1 cellular context compared by ENCODE assay signal in genomic region chr19:24033308-24033961, GRCh38.
TF ChIP-seq lines count a peak whose summit lies in the region.

No MANE protein-coding gene starts in this region.

TF ChIP-seq in HepG2, 621 proteins besides CTCF, POLR2A, EP300 and RAD21 (continued from another document and continues in another):
- TF ChIP-seq NCOA5 (CRISPR knock-in tag; IDR thresholded peaks at IDR 0.05) = no peak
- no peak for TF ChIP-seq ZNF205 (CRISPR knock-in tag; IDR thresholded peaks at IDR 0.05)
- TF ChIP-seq ZNF20 (CRISPR knock-in tag; IDR thresholded peaks at IDR 0.05) = no peak
- peak; percentile 62; the same call in 1 of the 2 replicates for TF ChIP-seq ZGPAT (CRISPR knock-in tag; IDR thresholded peaks at IDR 0.05)
- no peak for TF ChIP-seq SIN3B (IDR thresholded peaks at IDR 0.05; ENCODE audit: low read length)
- TF ChIP-seq, protein P1, sequence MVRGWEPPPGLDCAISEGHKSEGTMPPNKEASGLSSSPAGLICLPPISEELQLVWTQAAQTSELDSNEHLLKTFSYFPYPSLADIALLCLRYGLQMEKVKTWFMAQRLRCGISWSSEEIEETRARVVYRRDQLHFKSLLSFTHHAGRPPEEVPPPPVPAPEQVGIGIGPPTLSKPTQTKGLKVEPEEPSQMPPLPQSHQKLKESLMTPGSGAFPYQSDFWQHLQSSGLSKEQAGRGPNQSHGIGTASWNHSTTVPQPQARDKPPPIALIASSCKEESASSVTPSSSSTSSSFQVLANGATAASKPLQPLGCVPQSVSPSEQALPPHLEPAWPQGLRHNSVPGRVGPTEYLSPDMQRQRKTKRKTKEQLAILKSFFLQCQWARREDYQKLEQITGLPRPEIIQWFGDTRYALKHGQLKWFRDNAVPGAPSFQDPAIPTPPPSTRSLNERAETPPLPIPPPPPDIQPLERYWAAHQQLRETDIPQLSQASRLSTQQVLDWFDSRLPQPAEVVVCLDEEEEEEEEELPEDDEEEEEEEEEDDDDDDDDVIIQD (CRISPR knock-in tag; IDR thresholded peaks at IDR 0.05; ENCODE audit: low read depth) = no peak
- TF ChIP-seq, protein P2, sequence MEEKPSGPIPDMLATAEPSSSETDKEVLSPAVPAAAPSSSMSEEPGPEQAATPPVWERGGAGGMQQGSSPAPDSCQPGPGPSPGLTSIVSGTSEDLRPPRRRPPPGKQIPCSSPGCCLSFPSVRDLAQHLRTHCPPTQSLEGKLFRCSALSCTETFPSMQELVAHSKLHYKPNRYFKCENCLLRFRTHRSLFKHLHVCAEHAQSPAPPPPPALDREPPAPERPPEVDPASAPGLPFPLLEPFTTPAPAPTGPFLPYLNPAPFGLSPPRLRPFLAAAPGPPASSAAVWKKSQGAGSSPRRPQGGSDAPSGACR (CRISPR knock-in tag; IDR thresholded peaks at IDR 0.05) = no peak
- TF ChIP-seq ZNF883 (CRISPR knock-in tag; IDR thresholded peaks at IDR 0.05; ENCODE audit: not compliant biosample characterization) = peak; percentile 37
- TF ChIP-seq FOXP1 (IDR thresholded peaks at IDR 0.05) = no peak
- no peak for TF ChIP-seq FOXP1 (CRISPR knock-in tag; IDR thresholded peaks at IDR 0.05)
- TF ChIP-seq PAWR (CRISPR knock-in tag; IDR thresholded peaks at IDR 0.05; ENCODE audit: borderline replicate concordance) = no peak
- TF ChIP-seq, protein P3, sequence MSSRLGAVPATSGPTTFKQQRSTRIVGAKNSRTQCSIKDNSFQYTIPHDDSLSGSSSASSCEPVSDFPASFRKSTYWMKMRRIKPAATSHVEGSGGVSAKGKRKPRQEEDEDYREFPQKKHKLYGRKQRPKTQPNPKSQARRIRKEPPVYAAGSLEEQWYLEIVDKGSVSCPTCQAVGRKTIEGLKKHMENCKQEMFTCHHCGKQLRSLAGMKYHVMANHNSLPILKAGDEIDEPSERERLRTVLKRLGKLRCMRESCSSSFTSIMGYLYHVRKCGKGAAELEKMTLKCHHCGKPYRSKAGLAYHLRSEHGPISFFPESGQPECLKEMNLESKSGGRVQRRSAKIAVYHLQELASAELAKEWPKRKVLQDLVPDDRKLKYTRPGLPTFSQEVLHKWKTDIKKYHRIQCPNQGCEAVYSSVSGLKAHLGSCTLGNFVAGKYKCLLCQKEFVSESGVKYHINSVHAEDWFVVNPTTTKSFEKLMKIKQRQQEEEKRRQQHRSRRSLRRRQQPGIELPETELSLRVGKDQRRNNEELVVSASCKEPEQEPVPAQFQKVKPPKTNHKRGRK (CRISPR knock-in tag; IDR thresholded peaks at IDR 0.05) = no peak
- 0 out of 2 replicates have a peak, but pooled peaks have one; percentile 46 for TF ChIP-seq HNRNPL (IDR thresholded peaks at IDR 0.05; ENCODE audit: low read depth, low read length)
- TF ChIP-seq ZNF761 (CRISPR knock-in tag; conservative IDR thresholded peaks at IDR 0.05) = no peak
- no peak for TF ChIP-seq ZNF18 (CRISPR knock-in tag; IDR thresholded peaks at IDR 0.05; ENCODE audit: insufficient replicate concordance)
- TF ChIP-seq RNF219 (CRISPR knock-in tag; IDR thresholded peaks at IDR 0.05) = no peak
- no peak for TF ChIP-seq NONO (IDR thresholded peaks at IDR 0.05)
- 0 out of 2 replicates have a peak, but pooled peaks have one; percentile 27 for TF ChIP-seq NONO (CRISPR knock-in tag; conservative IDR thresholded peaks at IDR 0.05)
- TF ChIP-seq, protein P4, sequence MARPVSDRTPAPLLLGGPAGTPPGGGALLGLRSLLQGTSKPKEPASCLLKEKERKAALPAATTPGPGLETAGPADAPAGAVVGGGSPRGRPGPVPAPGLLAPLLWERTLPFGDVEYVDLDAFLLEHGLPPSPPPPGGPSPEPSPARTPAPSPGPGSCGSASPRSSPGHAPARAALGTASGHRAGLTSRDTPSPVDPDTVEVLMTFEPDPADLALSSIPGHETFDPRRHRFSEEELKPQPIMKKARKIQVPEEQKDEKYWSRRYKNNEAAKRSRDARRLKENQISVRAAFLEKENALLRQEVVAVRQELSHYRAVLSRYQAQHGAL (CRISPR knock-in tag; IDR thresholded peaks at IDR 0.05; ENCODE audit: not compliant biosample characterization) = no peak
- TF ChIP-seq HOXD1 (CRISPR knock-in tag; IDR thresholded peaks at IDR 0.05) = no peak
- TF ChIP-seq NPAS2 (CRISPR knock-in tag; IDR thresholded peaks at IDR 0.05; ENCODE audit: borderline replicate concordance) = no peak
- 0 out of 2 replicates have a peak, but pooled peaks have one; percentile 41 for TF ChIP-seq ZNF274 (CRISPR knock-in tag; IDR thresholded peaks at IDR 0.05)
- peak; percentile 62 for TF ChIP-seq ZFP91 (CRISPR knock-in tag; IDR thresholded peaks at IDR 0.05; ENCODE audit: borderline replicate concordance)
- no peak for TF ChIP-seq ZHX2 (IDR thresholded peaks at IDR 0.05; ENCODE audit: low read depth)
- TF ChIP-seq ZHX2 (CRISPR knock-in tag; IDR thresholded peaks at IDR 0.05; ENCODE audit: borderline replicate concordance) = no peak
- TF ChIP-seq ZNF567 (CRISPR knock-in tag; IDR thresholded peaks at IDR 0.05; ENCODE audit: borderline replicate concordance) = no peak
- peak; percentile 10; the same call in 1 of the 2 replicates for TF ChIP-seq GTF2F1 (IDR thresholded peaks at IDR 0.05; ENCODE audit: low read length)
- TF ChIP-seq THAP7 (CRISPR knock-in tag; IDR thresholded peaks at IDR 0.05) = no peak
- TF ChIP-seq SP140L (CRISPR knock-in tag; IDR thresholded peaks at IDR 0.05; ENCODE audit: borderline replicate concordance) = no peak
- TF ChIP-seq, protein P5, sequence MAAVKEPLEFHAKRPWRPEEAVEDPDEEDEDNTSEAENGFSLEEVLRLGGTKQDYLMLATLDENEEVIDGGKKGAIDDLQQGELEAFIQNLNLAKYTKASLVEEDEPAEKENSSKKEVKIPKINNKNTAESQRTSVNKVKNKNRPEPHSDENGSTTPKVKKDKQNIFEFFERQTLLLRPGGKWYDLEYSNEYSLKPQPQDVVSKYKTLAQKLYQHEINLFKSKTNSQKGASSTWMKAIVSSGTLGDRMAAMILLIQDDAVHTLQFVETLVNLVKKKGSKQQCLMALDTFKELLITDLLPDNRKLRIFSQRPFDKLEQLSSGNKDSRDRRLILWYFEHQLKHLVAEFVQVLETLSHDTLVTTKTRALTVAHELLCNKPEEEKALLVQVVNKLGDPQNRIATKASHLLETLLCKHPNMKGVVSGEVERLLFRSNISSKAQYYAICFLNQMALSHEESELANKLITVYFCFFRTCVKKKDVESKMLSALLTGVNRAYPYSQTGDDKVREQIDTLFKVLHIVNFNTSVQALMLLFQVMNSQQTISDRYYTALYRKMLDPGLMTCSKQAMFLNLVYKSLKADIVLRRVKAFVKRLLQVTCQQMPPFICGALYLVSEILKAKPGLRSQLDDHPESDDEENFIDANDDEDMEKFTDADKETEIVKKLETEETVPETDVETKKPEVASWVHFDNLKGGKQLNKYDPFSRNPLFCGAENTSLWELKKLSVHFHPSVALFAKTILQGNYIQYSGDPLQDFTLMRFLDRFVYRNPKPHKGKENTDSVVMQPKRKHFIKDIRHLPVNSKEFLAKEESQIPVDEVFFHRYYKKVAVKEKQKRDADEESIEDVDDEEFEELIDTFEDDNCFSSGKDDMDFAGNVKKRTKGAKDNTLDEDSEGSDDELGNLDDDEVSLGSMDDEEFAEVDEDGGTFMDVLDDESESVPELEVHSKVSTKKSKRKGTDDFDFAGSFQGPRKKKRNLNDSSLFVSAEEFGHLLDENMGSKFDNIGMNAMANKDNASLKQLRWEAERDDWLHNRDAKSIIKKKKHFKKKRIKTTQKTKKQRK (IDR thresholded peaks at IDR 0.05; ENCODE audit: low read length) = no peak
- no peak for TF ChIP-seq NAIF1 (CRISPR knock-in tag; IDR thresholded peaks at IDR 0.05; ENCODE audit: borderline replicate concordance)
- no peak for TF ChIP-seq TFAP4 (IDR thresholded peaks at IDR 0.05; ENCODE audit: borderline replicate concordance, low read depth)
